ENCODE assay signal across 10 cellular contexts in genomic region chr18:55251186-55251995, GRCh38.
A peak's percentile ranks its signal among the peaks of the same experiment; 100 is the strongest.
DNase-seq lines count a peak whose midpoint lies in the region; ATAC-seq, FAIRE-seq and TF ChIP-seq lines count a peak whose summit lies in the region.
"Had no signal": no experiment of that assay in that cellular context is flagged by ENCODE, and none has a peak within 500 bp of the region (broad histone marks: within the 10 kb centered on the region; RNA-seq: fewer than 3 reads in every experiment).

No MANE protein-coding gene starts in this region.

- no peak for TF ChIP-seq POLR2A in spleen (IDR thresholded peaks at IDR 0.05)

- H3K4me3 ChIP-seq in spleen = peak overlapping the region in 1 of 8 donors; percentile 1
- H3K4me3 ChIP-seq: pancreas had no signal

- peaks cover 8 to 69% (median 27%) of the 10 kb centered on the region in 6 donors for H3K4me1 ChIP-seq in spleen
- H3K4me1 ChIP-seq: pancreas had no signal

- DNase-seq in GM18507 (ENCODE audit: extremely low spot score, insufficient read length, low read depth) = no peak
- peak; percentile 81 for DNase-seq in SW480 (ENCODE audit: low spot score)
- DNase-seq in left ventricle myocardium superior = no peak
- no peak for DNase-seq in spleen
- DNase-seq in DMS79 (lab: John Stamatoyannopoulos, UW) = no peak
- DNase-seq: activated T-cell treated with anti-CD3 and anti-CD28 coated beads, Interleukin-2, amount 50 U/mL, for 48 hours; pancreas had no signal

- H3K9me3 ChIP-seq in spleen = no peaks in the 10 kb centered on the region
- H3K9me3 ChIP-seq: pancreas had no signal

- FAIRE-seq in GM18507 (lab: Jason Lieb, UNC) = peak; percentile 72
- FAIRE-seq: pancreas had no signal

- H3K36me3 ChIP-seq in spleen = peaks cover 2 to 61% (median 21%) of the 10 kb centered on the region in 6 donors
- H3K36me3 ChIP-seq: pancreas had no signal

- intact Hi-C loops in left ventricle myocardium superior (cut with micrococcal nuclease) = no loop called here
- intact Hi-C loops in spleen (cut with DNase I; ENCODE audit: low total_unique reads) = no loop called here

- no peaks in the 10 kb centered on the region for H3K27me3 ChIP-seq in spleen (replicated peaks in 1 of 7)
- H3K27me3 ChIP-seq: pancreas had no signal

- ATAC-seq in left ventricle myocardium superior = peak; percentile 62
- no peak for ATAC-seq in GM19324 (IDR thresholded peaks at IDR 0.05; ENCODE audit: low FRiP score, unreplicated experiment)
- ATAC-seq in GM21528 (IDR thresholded peaks at IDR 0.05; ENCODE audit: low FRiP score, unreplicated experiment) = no peak
- no peak for ATAC-seq in GM21423 (IDR thresholded peaks at IDR 0.05; ENCODE audit: unreplicated experiment)

- peak overlapping the region in 6 of 8 donors; percentile 30 to 75 (median 62) for H3K27ac ChIP-seq in spleen
- H3K27ac ChIP-seq: pancreas had no signal

- WGBS in spleen, 5 donors = 64 to 78% (median 76%) methylated on average over 13 of the region's 13 CpGs

- TF ChIP-seq CTCF in spleen (IDR thresholded peaks at IDR 0.05 in 8 of 11, conservative IDR thresholded peaks at IDR 0.05 in 3 of 11) = no peak
